Comparison of ENCODE assay signal across 8 cellular contexts in genomic region chr4:83114576-83114975, GRCh38. TPM values are rescaled to one million over a fixed set of nuclear protein-coding genes. Genes with fewer than 3 reads are reported as not detected.
DNase-seq lines count a peak whose midpoint lies in the region; ATAC-seq and TF ChIP-seq lines count a peak whose summit lies in the region.

Gene PLAC8, minus strand, starts transcription at chr4:83114729. Its CDS starts 6,808 bp downstream, at chr4:83107921.

- H3K27ac Mint-ChIP-seq in activated T-cell treated with anti-CD3 and anti-CD28 coated beads, Interleukin-2, amount 50 U/mL, for 24 hours, result peak within 1 kb of the TSS; percentile 92
- H3K27ac Mint-ChIP-seq in central memory CD8-positive, alpha-beta T cell (ENCODE audit: low read depth), result peak within 1 kb of the TSS; percentile 91
- H3K27ac Mint-ChIP-seq in stimulated activated naive B cell treated with anti-CD40 and anti-IgM and Interleukin-4, amounts not matched to agents 10 μg/mL and 1 μg/mL and 100 μg/mL, for 72 hours, result peak within 1 kb of the TSS; percentile 98
- no peak within 1 kb of the TSS for H3K27ac Mint-ChIP-seq in osteocyte (ENCODE audit: unreplicated experiment)

- ATAC-seq in HG02885 (IDR thresholded peaks at IDR 0.05; ENCODE audit: poor library complexity, unreplicated experiment), result peak; percentile 41
- ATAC-seq in central memory CD8-positive, alpha-beta T cell (replicated peaks; ENCODE audit: extremely low read depth, poor library complexity, severe bottlenecking), result peak; percentile 73
- ATAC-seq in stimulated activated naive B cell treated with anti-CD40 and anti-IgM and Interleukin-4, amounts not matched to agents 10 μg/mL and 1 μg/mL and 100 μg/mL, for 72 hours (replicated peaks), result peak; percentile 23 to 24

- no peaks in the 10 kb centered on the region for H3K9me3 Mint-ChIP-seq in activated T-cell treated with anti-CD3 and anti-CD28 coated beads, Interleukin-2, amount 50 U/mL, for 24 hours
- no peaks in the 10 kb centered on the region for H3K9me3 Mint-ChIP-seq in central memory CD8-positive, alpha-beta T cell
- H3K9me3 Mint-ChIP-seq in stimulated activated naive B cell treated with anti-CD40 and anti-IgM and Interleukin-4, amounts not matched to agents 10 μg/mL and 1 μg/mL and 100 μg/mL, for 72 hours, result no peaks in the 10 kb centered on the region
- no peaks in the 10 kb centered on the region for H3K9me3 Mint-ChIP-seq in osteocyte (ENCODE audit: unreplicated experiment)

- peaks cover 3% of the 10 kb centered on the region for H3K36me3 Mint-ChIP-seq in activated T-cell treated with anti-CD3 and anti-CD28 coated beads, Interleukin-2, amount 50 U/mL, for 24 hours (ENCODE audit: low read depth)
- peaks cover 26% of the 10 kb centered on the region for H3K36me3 Mint-ChIP-seq in central memory CD8-positive, alpha-beta T cell (ENCODE audit: insufficient read depth)
- no peaks in the 10 kb centered on the region for H3K36me3 Mint-ChIP-seq in stimulated activated naive B cell treated with anti-CD40 and anti-IgM and Interleukin-4, amounts not matched to agents 10 μg/mL and 1 μg/mL and 100 μg/mL, for 72 hours
- no peaks in the 10 kb centered on the region for H3K36me3 Mint-ChIP-seq in osteocyte (ENCODE audit: unreplicated experiment)

- no peak for TF ChIP-seq CTCF in osteocyte (IDR thresholded peaks at IDR 0.05)

- no peak for DNase-seq in activated T-cell treated with anti-CD3 and anti-CD28 coated beads, Interleukin-2, amount 50 U/mL, for 24 hours
- no peak for DNase-seq in activated T-cell treated with anti-CD3 and anti-CD28 coated beads, Interleukin-2, amount 50 U/mL, for 1 hour
- DNase-seq in NOMO-1 treated with DMSO at 0.1 percent for 48 hours (lab: John Stamatoyannopoulos, UW; ENCODE audit: unreplicated experiment) (peak; percentile 96), NCI-H526 treated with DMSO at 0.1 percent for 48 hours (lab: John Stamatoyannopoulos, UW) (no peak), osteocyte (ENCODE audit: extremely low spot score, unreplicated experiment) (no peak)
- DNase-seq in central memory CD8-positive, alpha-beta T cell (ENCODE audit: low spot score in 2 of 2), result peak in 1 of 2 donors; percentile 40
- DNase-seq in stimulated activated naive B cell treated with anti-CD40 and anti-IgM and Interleukin-4, amounts not matched to agents 10 μg/mL and 1 μg/mL and 100 μg/mL, for 72 hours, result no peak

- H3K4me1 Mint-ChIP-seq in activated T-cell treated with anti-CD3 and anti-CD28 coated beads, Interleukin-2, amount 50 U/mL, for 24 hours (ENCODE audit: low read depth), result peaks cover 45% of the 10 kb centered on the region
- peaks cover 27% of the 10 kb centered on the region for H3K4me1 Mint-ChIP-seq in central memory CD8-positive, alpha-beta T cell
- H3K4me1 Mint-ChIP-seq in stimulated activated naive B cell treated with anti-CD40 and anti-IgM and Interleukin-4, amounts not matched to agents 10 μg/mL and 1 μg/mL and 100 μg/mL, for 72 hours, result peaks cover 19 to 50% of the 10 kb centered on the region in 2 donors
- peaks cover 5% of the 10 kb centered on the region for H3K4me1 Mint-ChIP-seq in osteocyte (ENCODE audit: unreplicated experiment)

- H3K27me3 Mint-ChIP-seq in activated T-cell treated with anti-CD3 and anti-CD28 coated beads, Interleukin-2, amount 50 U/mL, for 24 hours, result no peaks in the 10 kb centered on the region
- H3K27me3 Mint-ChIP-seq in central memory CD8-positive, alpha-beta T cell, result no peaks in the 10 kb centered on the region
- H3K27me3 Mint-ChIP-seq in stimulated activated naive B cell treated with anti-CD40 and anti-IgM and Interleukin-4, amounts not matched to agents 10 μg/mL and 1 μg/mL and 100 μg/mL, for 72 hours, result no peaks in the 10 kb centered on the region
- peaks cover 6% of the 10 kb centered on the region for H3K27me3 Mint-ChIP-seq in osteocyte (ENCODE audit: unreplicated experiment)

- peak within 1 kb of the TSS; percentile 79 for H3K4me3 Mint-ChIP-seq in activated T-cell treated with anti-CD3 and anti-CD28 coated beads, Interleukin-2, amount 50 U/mL, for 24 hours
- H3K4me3 Mint-ChIP-seq in central memory CD8-positive, alpha-beta T cell, result peak within 1 kb of the TSS; percentile 93
- H3K4me3 Mint-ChIP-seq in stimulated activated naive B cell treated with anti-CD40 and anti-IgM and Interleukin-4, amounts not matched to agents 10 μg/mL and 1 μg/mL and 100 μg/mL, for 72 hours, result peak within 1 kb of the TSS; percentile 80 to 84
- H3K4me3 Mint-ChIP-seq in osteocyte (ENCODE audit: unreplicated experiment), result no peak within 1 kb of the TSS

RNA-seq across cellular contexts. Expression of gene PLAC8, which starts in this region (rescaled TPM):
- not detected in 2 replicates for total RNA-seq in osteocyte
